15 cellular contexts compared by ENCODE assay signal in the genomic region with DNA sequence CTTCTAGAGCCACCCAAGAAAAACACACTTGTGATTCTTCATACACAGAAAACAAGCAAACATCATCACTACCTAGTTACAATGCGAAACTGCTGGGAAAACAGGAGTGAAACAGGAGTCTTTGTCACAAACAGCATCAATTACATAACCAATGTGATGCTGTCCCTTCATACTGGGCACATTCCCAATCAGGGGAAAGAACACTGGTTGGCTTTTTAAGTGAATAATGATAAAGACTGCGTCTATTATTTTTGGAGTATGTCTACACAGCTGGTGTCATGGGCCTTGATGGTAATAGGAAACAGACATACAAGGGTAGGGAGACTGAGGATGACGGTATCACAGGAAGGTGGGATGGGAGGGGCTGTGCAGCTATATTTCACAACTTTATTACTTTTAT.
DNase-seq lines count a peak whose midpoint lies in the region; ATAC-seq and TF ChIP-seq lines count a peak whose summit lies in the region.
"Had no signal": no experiment of that assay in that cellular context is flagged by ENCODE, and none has a peak within 500 bp of the region (broad histone marks: within the 10 kb centered on the region; RNA-seq: fewer than 3 reads in every experiment).

No MANE protein-coding gene starts in this region.

- DNase-seq in NCI-H1105 treated with DMSO at 0.1 percent for 48 hours (lab: John Stamatoyannopoulos, UW): peak; percentile 33
- no peak for DNase-seq in NCI-H1105 (lab: John Stamatoyannopoulos, UW)
- DNase-seq in NCI-H748 treated with DMSO at 0.1 percent for 48 hours (lab: John Stamatoyannopoulos, UW): peak; percentile 47
- peak; percentile 49 for DNase-seq in globus pallidus (ENCODE audit: low spot score)
- peak; percentile 72 for DNase-seq in pons (ENCODE audit: low spot score)
- DNase-seq in GM13976 (ENCODE audit: low spot score): no peak
- DNase-seq: 8988T, IMR-90, NCI-H1694 treated with DMSO at 0.1 percent for 48 hours, NCI-H2227 treated with DMSO at 0.1 percent for 48 hours, NCI-H524 treated with DMSO at 0.1 percent for 48 hours, PC-3, SK-N-SH had no signal

- TF ChIP-seq CTCF in GM13976 (IDR thresholded peaks at IDR 0.05; ENCODE audit: borderline replicate concordance, control extremely low read depth, extremely low read depth, insufficient read depth, missing control alignments): no peak

- ATAC-seq in HG02798 (IDR thresholded peaks at IDR 0.05; ENCODE audit: poor library complexity, unreplicated experiment) (no peak), GM18867 (IDR thresholded peaks at IDR 0.05; ENCODE audit: unreplicated experiment) (no peak)
- ATAC-seq: PC-3 had no signal

- in situ Hi-C loops in GM13976 (cut with MboI; ENCODE audit: low sequenced_read_pairs, unreplicated experiment): no loop called here

Comparison
In these comparisons a context has a peak if more than half of its experiments do, and no peak if none do; other contexts are left out.
1. DNase-seq: peak in NCI-H1105 treated with DMSO at 0.1 percent for 48 hours (single experiment), NCI-H748 treated with DMSO at 0.1 percent for 48 hours (single experiment), globus pallidus (single experiment) and pons (single experiment); none in NCI-H1105 (single experiment) and GM13976 (single experiment).